16 cellular contexts compared by ENCODE assay signal in genomic region chr1:119075614-119076013, GRCh38.
DNase-seq lines count a peak whose midpoint lies in the region; ATAC-seq and TF ChIP-seq lines count a peak whose summit lies in the region.
"Had no signal": no experiment of that assay in that cellular context is flagged by ENCODE, and none has a peak within 500 bp of the region (broad histone marks: within the 10 kb centered on the region; RNA-seq: fewer than 3 reads in every experiment).

No MANE protein-coding gene starts in this region.

- ATAC-seq in left lung (peak; percentile 33), HG02870 (IDR thresholded peaks at IDR 0.05; ENCODE audit: unreplicated experiment) (no peak), HG03175 (IDR thresholded peaks at IDR 0.05; ENCODE audit: unreplicated experiment) (no peak)
- ATAC-seq in stimulated activated naive CD8-positive, alpha-beta T cell treated with anti-CD3 and anti-CD28 coated beads, Interleukin-15, Interleukin-2, amounts not matched to agents 100 U/mL and 50 U/mL, for 24 hours: no peak
- ATAC-seq: activated T-helper 17 cell treated with anti-CD3 and anti-CD28 coated beads, Interleukin-2, amount 50 U/mL, for 72 hours; effector memory CD8-positive, alpha-beta T cell had no signal

- no peaks in the 10 kb centered on the region for H3K9me3 ChIP-seq in left lung
- H3K9me3 ChIP-seq: ovary had no signal

- POLR2A ChIA-PET in GM10248 (lab: Yijun Ruan, JAX): no interaction called here

- no peaks in the 10 kb centered on the region for H3K4me1 ChIP-seq in left lung

- no peak overlapping the region for H3K27ac ChIP-seq in left lung
- H3K27ac ChIP-seq: ovary had no signal

- intact Hi-C loops in left lung (cut with DNase I): no loop called here

- H3K4me3 ChIP-seq in cardiac fibroblast (replicated peaks in 1 of 2; ENCODE audit: low read depth in 2 of 2, low read length in 2 of 2) (no peak overlapping the region), left lung (no peak overlapping the region)
- H3K4me3 ChIP-seq: ovary had no signal

- TF ChIP-seq CTCF in cardiac fibroblast (IDR thresholded peaks at IDR 0.05; ENCODE audit: low read depth, low read length): no peak
- TF ChIP-seq CTCF in left lung (IDR thresholded peaks at IDR 0.05): no peak
- no peak for TF ChIP-seq CTCF in GM10248 (IDR thresholded peaks at IDR 0.05; ENCODE audit: control extremely low read depth, extremely low read depth, low read depth, missing control alignments)

- no peaks in the 10 kb centered on the region for H3K36me3 ChIP-seq in left lung
- H3K36me3 ChIP-seq: ovary had no signal

- DNase-seq in AG20443 (ENCODE audit: low spot score): peak; percentile 76
- peak; percentile 60 for DNase-seq in LHCN-M2 (ENCODE audit: low read depth)
- DNase-seq in cardiac fibroblast (ENCODE audit: low read depth in 2 of 2): peak; percentile 70 to 82
- DNase-seq in left lung: no peak
- DNase-seq in GM10248 (ENCODE audit: extremely low spot score): no peak
- DNase-seq in stimulated activated naive CD8-positive, alpha-beta T cell treated with anti-CD3 and anti-CD28 coated beads, Interleukin-15, Interleukin-2, amounts not matched to agents 100 U/mL and 50 U/mL, for 24 hours: no peak
- DNase-seq: activated CD4-positive, alpha-beta memory T cell treated with anti-CD3 and anti-CD28 coated beads for 36 hours; C1 segment of cervical spinal cord; DMS79 treated with DMSO at 0.1 percent for 48 hours; effector memory CD8-positive, alpha-beta T cell; ovary; SHP77 treated with DMSO at 0.1 percent for 48 hours; stimulated activated CD4-positive, alpha-beta T cell treated with anti-CD3 and anti-CD28 coated beads, Interleukin-12 subunit alpha, Interleukin-12 subunit beta, amount 100 ng/mL, for 4 hours had no signal

- CTCF ChIA-PET in GM10248 (lab: Yijun Ruan, JAX): interaction anchor here (1.3 to 1.4 kb wide), 2 partner anchors 10 kb away, joined by 4 read pairs; no protein-coding TSS in a partner anchor

- H3K27me3 ChIP-seq in left lung: no peaks in the 10 kb centered on the region
- H3K27me3 ChIP-seq: ovary had no signal

Comparison
In these comparisons a context has a peak if more than half of its experiments do, and no peak if none do; other contexts are left out.
1. DNase-seq: peak in AG20443 (single experiment), LHCN-M2 (single experiment) and cardiac fibroblast (2 of 2); none in left lung (0 of 2), GM10248 (single experiment) and stimulated activated naive CD8-positive, alpha-beta T cell treated with anti-CD3 and anti-CD28 coated beads, Interleukin-15, Interleukin-2, amounts not matched to agents 100 U/mL and 50 U/mL, for 24 hours (single experiment).